36 cellular contexts compared by ENCODE assay signal in genomic region chr10:126461289-126461688, GRCh38.
"Had no signal": no experiment of that assay in that cellular context is flagged by ENCODE, and none has a peak within 500 bp of the region (broad histone marks: within the 10 kb centered on the region; RNA-seq: fewer than 3 reads in every experiment).

No MANE protein-coding gene starts in this region.

- H3K27ac ChIP-seq: adrenal gland, body of pancreas, breast epithelium, VCaP had no signal

- H3K4me3 ChIP-seq: adrenal gland, body of pancreas, breast epithelium had no signal

- H3K36me3 ChIP-seq: adrenal gland, brain microvascular endothelial cell, breast epithelium had no signal

- H3K4me3 Mint-ChIP-seq: activated CD4-positive, alpha-beta memory T cell treated with anti-CD3 and anti-CD28 coated beads, Interleukin-2, amount 10 ng/mL, durations not matched to agents 7 days and 5 days; activated CD4-positive, alpha-beta T cell treated with anti-CD3 and anti-CD28 coated beads for 36 hours; activated CD4-positive, alpha-beta T cell treated with anti-CD3 and anti-CD28 coated beads, Interleukin-2, amount 10 ng/mL, durations not matched to agents 7 days and 5 days; activated CD8-positive, alpha-beta memory T cell treated with anti-CD3 and anti-CD28 coated beads, Interleukin-2, amount 10 ng/mL, durations not matched to agents 7 days and 5 days; activated CD8-positive, alpha-beta T cell treated with anti-CD3 and anti-CD28 coated beads, Interleukin-2, amount 10 ng/mL, durations not matched to agents 7 days and 5 days; activated naive CD4-positive, alpha-beta T cell treated with anti-CD3 and anti-CD28 coated beads for 36 hours; activated naive CD8-positive, alpha-beta T cell treated with anti-CD3 and anti-CD28 coated beads for 36 hours; activated T-cell treated with anti-CD3 and anti-CD28 coated beads, Interleukin-2, amount 50 U/mL, for 24 hours; activated T-cell treated with anti-CD3 and anti-CD28 coated beads, Interleukin-2, amount 50 U/mL, for 72 hours; activated T-helper 1 cell treated with anti-CD3 and anti-CD28 coated beads, Interleukin-12 subunit alpha, Interleukin-12 subunit beta, Interleukin-2, Interleukin-4 antibody, amounts not matched to agents 30 ng/mL and 10 ng/mL and 1 ng/mL, durations not matched to agents 14 hours and 24 hours and 36 hours; activated T-helper 17 cell treated with anti-CD3 and anti-CD28 coated beads, Interleukin-2, amount 50 U/mL, for 72 hours; T-helper 1 cell treated with Interleukin-12 subunit alpha and Interleukin-12 subunit beta and Interleukin-4 antibody, amounts not matched to agents 30 μg/mL and 1 μg/mL, for 36 hours; T-helper 2 cell treated with Interferon-gamma antibody and Interleukin-4, amounts not matched to agents 5 μg/mL and 100 μg/mL, for 36 hours had no signal

- H3K4me1 Mint-ChIP-seq: activated CD4-positive, alpha-beta memory T cell treated with anti-CD3 and anti-CD28 coated beads, Interleukin-2, amount 10 ng/mL, durations not matched to agents 7 days and 5 days; activated CD4-positive, alpha-beta T cell treated with anti-CD3 and anti-CD28 coated beads for 36 hours; activated CD4-positive, alpha-beta T cell treated with anti-CD3 and anti-CD28 coated beads, Interleukin-2, amount 10 ng/mL, durations not matched to agents 7 days and 5 days; activated CD8-positive, alpha-beta memory T cell treated with anti-CD3 and anti-CD28 coated beads, Interleukin-2, amount 10 ng/mL, durations not matched to agents 7 days and 5 days; activated naive CD8-positive, alpha-beta T cell treated with anti-CD3 and anti-CD28 coated beads for 36 hours; activated T-helper 17 cell treated with anti-CD3 and anti-CD28 coated beads, Interleukin-2, amount 50 U/mL, for 72 hours had no signal

- H3K27me3 ChIP-seq: adrenal gland, body of pancreas, brain microvascular endothelial cell, breast epithelium had no signal

- ATAC-seq: activated CD4-positive, alpha-beta T cell treated with anti-CD3 and anti-CD28 coated beads for 36 hours; activated CD4-positive, CD25-positive, alpha-beta regulatory T cell treated with anti-CD3 and anti-CD28 coated beads, Interleukin-2, amount 50 U/mL, for 24 hours; activated CD8-positive, alpha-beta memory T cell treated with anti-CD3 and anti-CD28 coated beads, Interleukin-2, amount 10 ng/mL, durations not matched to agents 7 days and 5 days; activated CD8-positive, alpha-beta T cell treated with anti-CD3 and anti-CD28 coated beads, Interleukin-2, amount 10 ng/mL, durations not matched to agents 7 days and 5 days; activated naive CD4-positive, alpha-beta T cell treated with anti-CD3 and anti-CD28 coated beads, Interleukin-2, amount 50 U/mL, for 72 hours; activated T-cell treated with anti-CD3 and anti-CD28 coated beads, Interleukin-2, amount 50 U/mL, for 72 hours; activated T-helper 17 cell treated with anti-CD3 and anti-CD28 coated beads, Interleukin-2, amount 50 U/mL, for 72 hours; body of pancreas had no signal

- H3K4me1 ChIP-seq: adrenal gland, body of pancreas, breast epithelium had no signal

- H3K27ac Mint-ChIP-seq: activated CD4-positive, alpha-beta memory T cell treated with anti-CD3 and anti-CD28 coated beads, Interleukin-2, amount 10 ng/mL, durations not matched to agents 7 days and 5 days; activated CD4-positive, alpha-beta T cell treated with anti-CD3 and anti-CD28 coated beads for 36 hours; activated CD4-positive, alpha-beta T cell treated with anti-CD3 and anti-CD28 coated beads, Interleukin-2, amount 10 ng/mL, durations not matched to agents 7 days and 5 days; activated CD8-positive, alpha-beta memory T cell treated with anti-CD3 and anti-CD28 coated beads, Interleukin-2, amount 10 ng/mL, durations not matched to agents 7 days and 5 days; activated CD8-positive, alpha-beta T cell treated with anti-CD3 and anti-CD28 coated beads, Interleukin-2, amount 10 ng/mL, durations not matched to agents 7 days and 5 days; activated naive CD4-positive, alpha-beta T cell treated with anti-CD3 and anti-CD28 coated beads for 36 hours; activated naive CD4-positive, alpha-beta T cell treated with anti-CD3 and anti-CD28 coated beads, Interleukin-2, amount 50 U/mL, for 72 hours; activated naive CD8-positive, alpha-beta T cell treated with anti-CD3 and anti-CD28 coated beads for 36 hours; activated T-cell treated with anti-CD3 and anti-CD28 coated beads, Interleukin-2, amount 50 U/mL, for 24 hours; activated T-cell treated with anti-CD3 and anti-CD28 coated beads, Interleukin-2, amount 50 U/mL, for 72 hours; activated T-helper 1 cell treated with anti-CD3 and anti-CD28 coated beads, Interleukin-12 subunit alpha, Interleukin-12 subunit beta, Interleukin-2, Interleukin-4 antibody, amounts not matched to agents 30 ng/mL and 10 ng/mL and 1 ng/mL, durations not matched to agents 14 hours and 24 hours and 36 hours; activated T-helper 17 cell treated with anti-CD3 and anti-CD28 coated beads, Interleukin-2, amount 50 U/mL, for 72 hours; T-helper 1 cell treated with Interleukin-12 subunit alpha and Interleukin-12 subunit beta and Interleukin-4 antibody, amounts not matched to agents 30 μg/mL and 1 μg/mL, for 36 hours; T-helper 2 cell treated with Interferon-gamma antibody and Interleukin-4, amounts not matched to agents 5 μg/mL and 100 μg/mL, for 36 hours had no signal

- H3K9me3 ChIP-seq: adrenal gland, body of pancreas, breast epithelium had no signal

- H3K9me3 Mint-ChIP-seq: activated CD4-positive, alpha-beta T cell treated with anti-CD3 and anti-CD28 coated beads, Interleukin-2, amount 10 ng/mL, durations not matched to agents 7 days and 5 days; activated naive CD4-positive, alpha-beta T cell treated with anti-CD3 and anti-CD28 coated beads for 36 hours; activated naive CD8-positive, alpha-beta T cell treated with anti-CD3 and anti-CD28 coated beads for 36 hours; activated T-cell treated with anti-CD3 and anti-CD28 coated beads, Interleukin-2, amount 50 U/mL, for 24 hours; activated T-helper 17 cell treated with anti-CD3 and anti-CD28 coated beads, Interleukin-2, amount 50 U/mL, for 72 hours had no signal

- H3K36me3 Mint-ChIP-seq: activated CD8-positive, alpha-beta memory T cell treated with anti-CD3 and anti-CD28 coated beads, Interleukin-2, amount 10 ng/mL, durations not matched to agents 7 days and 5 days; activated naive CD4-positive, alpha-beta T cell treated with anti-CD3 and anti-CD28 coated beads, Interleukin-2, amount 50 U/mL, for 72 hours; activated naive CD8-positive, alpha-beta T cell treated with anti-CD3 and anti-CD28 coated beads for 36 hours had no signal

- DNase-seq: activated CD4-positive, alpha-beta memory T cell treated with anti-CD3 and anti-CD28 coated beads, Interleukin-2, amount 10 ng/mL, durations not matched to agents 7 days and 5 days; activated CD4-positive, alpha-beta T cell treated with anti-CD3 and anti-CD28 coated beads for 1 hour; activated CD4-positive, alpha-beta T cell treated with anti-CD3 and anti-CD28 coated beads for 36 hours; activated CD4-positive, alpha-beta T cell treated with anti-CD3 and anti-CD28 coated beads for 48 hours; activated CD4-positive, alpha-beta T cell treated with anti-CD3 and anti-CD28 coated beads, Interleukin-2, amount 10 ng/mL, durations not matched to agents 7 days and 5 days; activated CD4-positive, alpha-beta T cell treated with anti-CD3 and anti-CD28 coated beads, Interleukin-2, amount 50 U/mL, for 48 hours; activated CD4-positive, CD25-positive, alpha-beta regulatory T cell; activated CD8-positive, alpha-beta memory T cell treated with anti-CD3 and anti-CD28 coated beads for 24 hours; activated CD8-positive, alpha-beta memory T cell treated with anti-CD3 and anti-CD28 coated beads, Interleukin-2, amount 10 ng/mL, durations not matched to agents 7 days and 5 days; activated CD8-positive, alpha-beta memory T cell treated with anti-CD3 and anti-CD28 coated beads, Interleukin-2, amount 50 U/mL, for 48 hours; activated CD8-positive, alpha-beta T cell treated with anti-CD3 and anti-CD28 coated beads, Interleukin-2, amount 10 ng/mL, durations not matched to agents 7 days and 5 days; activated effector memory CD4-positive, alpha-beta T cell treated with anti-CD3 and anti-CD28 coated beads, Interleukin-2, amount 50 U/mL, for 16 hours; activated gamma-delta T cell treated with Interleukin-2 at 50 U/mL for 16 hours; activated naive CD4-positive, alpha-beta T cell; activated naive CD4-positive, alpha-beta T cell treated with anti-CD3 and anti-CD28 coated beads for 36 hours; activated naive CD4-positive, alpha-beta T cell treated with anti-CD3 and anti-CD28 coated beads, Interleukin-2, amount 50 U/mL, for 16 hours; activated naive CD8-positive, alpha-beta T cell treated with anti-CD3 and anti-CD28 coated beads for 36 hours; activated T-cell treated with anti-CD3 and anti-CD28 coated beads, Interleukin-2, amount 50 U/mL, for 24 hours; activated T-cell treated with anti-CD3 and anti-CD28 coated beads, Interleukin-2, amount 50 U/mL, for 72 hours; adrenal gland; amniotic stem cell; aorta; body of pancreas; brain microvascular endothelial cell; central memory CD4-positive, alpha-beta T cell; T-helper 1 cell; T-helper 2 cell; T-helper 9 cell had no signal

- H3K27me3 Mint-ChIP-seq: activated CD4-positive, alpha-beta memory T cell treated with anti-CD3 and anti-CD28 coated beads, Interleukin-2, amount 10 ng/mL, durations not matched to agents 7 days and 5 days; activated CD4-positive, alpha-beta T cell treated with anti-CD3 and anti-CD28 coated beads for 36 hours; activated CD4-positive, alpha-beta T cell treated with anti-CD3 and anti-CD28 coated beads, Interleukin-2, amount 10 ng/mL, durations not matched to agents 7 days and 5 days; activated CD8-positive, alpha-beta memory T cell treated with anti-CD3 and anti-CD28 coated beads, Interleukin-2, amount 10 ng/mL, durations not matched to agents 7 days and 5 days; activated T-cell treated with anti-CD3 and anti-CD28 coated beads, Interleukin-2, amount 50 U/mL, for 24 hours; activated T-helper 17 cell treated with anti-CD3 and anti-CD28 coated beads, Interleukin-2, amount 50 U/mL, for 72 hours had no signal
